Comparison of ENCODE assay signal across 11 cellular contexts in genomic region chr9:134930404-134930803, GRCh38. TPM values are rescaled to one million over a fixed set of nuclear protein-coding genes. Genes with fewer than 3 reads are reported as not detected.
DNase-seq lines count a peak whose midpoint lies in the region; ATAC-seq and TF ChIP-seq lines count a peak whose summit lies in the region.
"Had no signal": no experiment of that assay in that cellular context is flagged by ENCODE, and none has a peak within 500 bp of the region (broad histone marks: within the 10 kb centered on the region; RNA-seq: fewer than 3 reads in every experiment).

No MANE protein-coding gene starts in this region.

- H3K4me3 Mint-ChIP-seq in CD4-positive, alpha-beta memory T cell: no peak overlapping the region
- no peak overlapping the region for H3K4me3 Mint-ChIP-seq in natural killer cell treated with Interleukin-12 subunit alpha and Interleukin-12 subunit beta and Interleukin-15 and Interleukin-18, amount 100 ng/mL, for 72 hours
- H3K4me3 Mint-ChIP-seq: GM23338 had no signal

- DNase-seq in osteoblast (ENCODE audit: insufficient read length, low spot score, missing footprints): peak; percentile 59
- DNase-seq in CD4-positive, alpha-beta memory T cell: no peak
- no peak for DNase-seq in middle frontal gyrus (ENCODE audit: extremely low spot score, low spot score)
- no peak for DNase-seq in natural killer cell treated with Interleukin-12 subunit alpha and Interleukin-12 subunit beta and Interleukin-15 and Interleukin-18, amount 100 ng/mL, for 72 hours (ENCODE audit: low spot score)
- DNase-seq in DMS79 treated with DMSO at 0.1 percent for 48 hours (lab: John Stamatoyannopoulos, UW): no peak

- ATAC-seq in GM18873 (IDR thresholded peaks at IDR 0.05; ENCODE audit: low FRiP score, unreplicated experiment): peak; percentile 46
- peak; percentile 56 for ATAC-seq in GM21529 (IDR thresholded peaks at IDR 0.05; ENCODE audit: unreplicated experiment)
- ATAC-seq in HG03378 (IDR thresholded peaks at IDR 0.05; ENCODE audit: unreplicated experiment): peak; percentile 42
- no peak for ATAC-seq in natural killer cell treated with Interleukin-12 subunit alpha and Interleukin-12 subunit beta and Interleukin-15 and Interleukin-18, amount 100 ng/mL, for 72 hours
- ATAC-seq: GM23338 had no signal

- H3K79me2 ChIP-seq in osteoblast (ENCODE audit: insufficient read depth, low read length): no peaks in the 10 kb centered on the region

- no peak overlapping the region for H3K4me3 ChIP-seq in osteoblast (ENCODE audit: insufficient read depth, low read length)
- H3K4me3 ChIP-seq in CD4-positive, alpha-beta memory T cell (ENCODE audit: low read length in 2 of 2): no peak overlapping the region
- H3K4me3 ChIP-seq: GM23338 had no signal

- peaks cover 19% of the 10 kb centered on the region for H3K27me3 ChIP-seq in osteoblast (ENCODE audit: insufficient read depth, low read length)
- H3K27me3 ChIP-seq in CD4-positive, alpha-beta memory T cell (ENCODE audit: insufficient read depth, low read length): no peaks in the 10 kb centered on the region

- H3K9me3 Mint-ChIP-seq in CD4-positive, alpha-beta memory T cell: no peaks in the 10 kb centered on the region
- no peaks in the 10 kb centered on the region for H3K9me3 Mint-ChIP-seq in natural killer cell treated with Interleukin-12 subunit alpha and Interleukin-12 subunit beta and Interleukin-15 and Interleukin-18, amount 100 ng/mL, for 72 hours
- H3K9me3 Mint-ChIP-seq: GM23338 had no signal

- H3K27ac ChIP-seq in osteoblast (ENCODE audit: low read depth, low read length): no peak overlapping the region
- H3K27ac ChIP-seq in CD4-positive, alpha-beta memory T cell (ENCODE audit: low read depth, low read length): no peak overlapping the region

- H2AFZ ChIP-seq in osteoblast (ENCODE audit: low read length): no peak overlapping the region
- H2AFZ ChIP-seq: GM23338 had no signal

- no peaks in the 10 kb centered on the region for H4K20me1 ChIP-seq in osteoblast (ENCODE audit: insufficient read depth, low read length)

- H3K36me3 ChIP-seq in osteoblast (ENCODE audit: insufficient read depth, low read length): no peaks in the 10 kb centered on the region
- H3K36me3 ChIP-seq in CD4-positive, alpha-beta memory T cell (ENCODE audit: insufficient read depth, low read length): no peaks in the 10 kb centered on the region

- H3K9me3 ChIP-seq in osteoblast (ENCODE audit: low read depth, low read length): no peaks in the 10 kb centered on the region
- no peaks in the 10 kb centered on the region for H3K9me3 ChIP-seq in CD4-positive, alpha-beta memory T cell (ENCODE audit: control insufficient read depth in 1 of 2, low read length in 2 of 2)

- no peaks in the 10 kb centered on the region for H3K36me3 Mint-ChIP-seq in CD4-positive, alpha-beta memory T cell
- H3K36me3 Mint-ChIP-seq in natural killer cell treated with Interleukin-12 subunit alpha and Interleukin-12 subunit beta and Interleukin-15 and Interleukin-18, amount 100 ng/mL, for 72 hours: no peaks in the 10 kb centered on the region

- intact Hi-C loops in CD4-positive, alpha-beta memory T cell (cut with micrococcal nuclease): no loop called here

- H3K27me3 Mint-ChIP-seq in CD4-positive, alpha-beta memory T cell: peaks cover 7 to 11% of the 10 kb centered on the region in 2 donors
- H3K27me3 Mint-ChIP-seq in natural killer cell treated with Interleukin-12 subunit alpha and Interleukin-12 subunit beta and Interleukin-15 and Interleukin-18, amount 100 ng/mL, for 72 hours: peaks cover 12 to 14% of the 10 kb centered on the region in 2 donors

- POLR2A ChIA-PET in CD4-positive, alpha-beta memory T cell (lab: Charles Lee; ENCODE audit: partially characterized antibody): no interaction called here

- no peaks in the 10 kb centered on the region for H3K4me1 ChIP-seq in osteoblast (ENCODE audit: insufficient read depth, low read length)
- H3K4me1 ChIP-seq in CD4-positive, alpha-beta memory T cell (ENCODE audit: insufficient read depth, low read length): no peaks in the 10 kb centered on the region

- CTCF ChIA-PET in CD4-positive, alpha-beta memory T cell (lab: Charles Lee; ENCODE audit: partially characterized antibody): no interaction called here

- peaks cover 0 to 3% (median 0%) of the 10 kb centered on the region in 4 donors for H3K4me1 Mint-ChIP-seq in CD4-positive, alpha-beta memory T cell
- H3K4me1 Mint-ChIP-seq in natural killer cell treated with Interleukin-12 subunit alpha and Interleukin-12 subunit beta and Interleukin-15 and Interleukin-18, amount 100 ng/mL, for 72 hours (ENCODE audit: low read depth in 2 of 2): no peaks in the 10 kb centered on the region

- H3K4me2 ChIP-seq in osteoblast (ENCODE audit: insufficient read depth, low read length): no peak overlapping the region
- H3K4me2 ChIP-seq: GM23338 had no signal

- no peak for TF ChIP-seq CTCF in osteoblast (IDR thresholded peaks at IDR 0.05; ENCODE audit: extremely low read depth, low read depth, low read length)

- peak overlapping the region in 1 of 7 donors; percentile 22 for H3K27ac Mint-ChIP-seq in CD4-positive, alpha-beta memory T cell
- no peak overlapping the region for H3K27ac Mint-ChIP-seq in natural killer cell treated with Interleukin-12 subunit alpha and Interleukin-12 subunit beta and Interleukin-15 and Interleukin-18, amount 100 ng/mL, for 72 hours
- H3K27ac Mint-ChIP-seq: GM23338 had no signal

RNA-seq across cellular contexts. Expression of gene FCN1, which starts 12.7 kb away (rescaled TPM):
- total RNA-seq in osteoblast: not detected in 2 replicates
- total RNA-seq in CD4-positive, alpha-beta memory T cell: 1 to 10 TPM; 4.2 to 4.6 TPM
- polyA plus RNA-seq in CD4-positive, alpha-beta memory T cell: under 1 TPM; 0.48 to 0.88 TPM
- total RNA-seq in natural killer cell treated with Interleukin-12 subunit alpha and Interleukin-12 subunit beta and Interleukin-15 and Interleukin-18, amount 100 ng/mL, for 72 hours: not detected
- total RNA-seq: GM23338, renal cortical epithelial cell had no signal
- polyA plus RNA-seq: GM23338 had no signal

RNA-seq across cellular contexts. Expression of gene FCN2, which starts 49.8 kb away (rescaled TPM):
- not detected in 2 replicates for total RNA-seq in osteoblast
- not detected for total RNA-seq in CD4-positive, alpha-beta memory T cell
- not detected for polyA plus RNA-seq in CD4-positive, alpha-beta memory T cell
- total RNA-seq in natural killer cell treated with Interleukin-12 subunit alpha and Interleukin-12 subunit beta and Interleukin-15 and Interleukin-18, amount 100 ng/mL, for 72 hours: not detected
- total RNA-seq: GM23338, mononuclear cell, renal cortical epithelial cell had no signal
- polyA plus RNA-seq: GM23338 had no signal

Comparison
In these comparisons a context has a peak if more than half of its experiments do, and no peak if none do; other contexts are left out.
1. ATAC-seq: peak in GM18873 (single experiment), GM21529 (single experiment) and HG03378 (single experiment); none in natural killer cell treated with Interleukin-12 subunit alpha and Interleukin-12 subunit beta and Interleukin-15 and Interleukin-18, amount 100 ng/mL, for 72 hours (0 of 2).